Comparison of ENCODE assay signal across 9 cellular contexts in genomic region chr4:48375651-48376291, GRCh38. TPM values are rescaled to one million over a fixed set of nuclear protein-coding genes. Genes with fewer than 3 reads are reported as not detected.
DNase-seq lines count a peak whose midpoint lies in the region; ATAC-seq and TF ChIP-seq lines count a peak whose summit lies in the region.
"Had no signal": no experiment of that assay in that cellular context is flagged by ENCODE, and none has a peak within 500 bp of the region (broad histone marks: within the 10 kb centered on the region; RNA-seq: fewer than 3 reads in every experiment).

No MANE protein-coding gene starts in this region.

- H3K4me1 ChIP-seq in RWPE2 (ENCODE audit: insufficient read depth, poor library complexity, severe bottlenecking) (peaks cover 37% of the 10 kb centered on the region), upper lobe of right lung (peaks cover 3% of the 10 kb centered on the region)

- ATAC-seq in RWPE2 (ENCODE audit: low read depth) (peak; percentile 95), upper lobe of right lung (peak; percentile 47)
- ATAC-seq: activated T-cell treated with anti-CD3 and anti-CD28 coated beads, Interleukin-2, amount 50 U/mL, for 72 hours had no signal

- H3K27me3 ChIP-seq in RWPE2 (ENCODE audit: insufficient read depth, poor library complexity, severe bottlenecking) (no peaks in the 10 kb centered on the region), upper lobe of right lung (no peaks in the 10 kb centered on the region)

- DNase-seq in NCI-H82 (lab: John Stamatoyannopoulos, UW) (peak; percentile 5), NCI-H82 treated with DMSO at 0.1 percent for 48 hours (lab: John Stamatoyannopoulos, UW; ENCODE audit: unreplicated experiment) (no peak), RWPE2 (ENCODE audit: low spot score) (peak; percentile 81), glomerular endothelial cell (ENCODE audit: extremely low read depth, low read depth, low spot score) (peak; percentile 14), upper lobe of right lung (no peak), HK-2 (ENCODE audit: unreplicated experiment) (no peak), C1 segment of cervical spinal cord (lab: John Stamatoyannopoulos, UW) (no peak)
- DNase-seq in stimulated activated naive CD4-positive, alpha-beta T cell (lab: John Stamatoyannopoulos, UW): no peak
- DNase-seq: activated T-cell treated with anti-CD3 and anti-CD28 coated beads, Interleukin-2, amount 50 U/mL, for 72 hours had no signal

- H3K9me3 ChIP-seq in RWPE2 (ENCODE audit: severe bottlenecking) (no peaks in the 10 kb centered on the region), upper lobe of right lung (no peaks in the 10 kb centered on the region)

- TF ChIP-seq CTCF in RWPE2 (IDR thresholded peaks at IDR 0.05; ENCODE audit: poor library complexity, severe bottlenecking) (no peak), upper lobe of right lung (IDR thresholded peaks at IDR 0.05) (no peak)

- H3K36me3 ChIP-seq in RWPE2 (ENCODE audit: low read depth): peaks cover 30% of the 10 kb centered on the region
- H3K36me3 ChIP-seq in upper lobe of right lung: peaks cover 20% of the 10 kb centered on the region

- H3K27ac ChIP-seq in RWPE2 (ENCODE audit: poor library complexity, severe bottlenecking) (peak overlapping the region; percentile 91), upper lobe of right lung (no peak overlapping the region)

- H3K4me3 ChIP-seq in RWPE2 (ENCODE audit: severe bottlenecking) (no peak overlapping the region), upper lobe of right lung (no peak overlapping the region)

- intact Hi-C loops in upper lobe of right lung (cut with DNase I): no loop called here

RNA-seq across cellular contexts. Expression of gene SLAIN2, which starts 34.4 kb away (rescaled TPM):
- total RNA-seq in glomerular endothelial cell: 18.2 and 51.9 TPM in 2 replicates
- total RNA-seq in upper lobe of right lung: 94.3 TPM

Comparison
In these comparisons a context has a peak if more than half of its experiments do, and no peak if none do; other contexts are left out.
1. DNase-seq: peak in NCI-H82 (single experiment), RWPE2 (single experiment) and glomerular endothelial cell (single experiment); none in NCI-H82 treated with DMSO at 0.1 percent for 48 hours (single experiment), upper lobe of right lung (single experiment), HK-2 (single experiment), stimulated activated naive CD4-positive, alpha-beta T cell (0 of 6) and C1 segment of cervical spinal cord (0 of 14).